9 cellular contexts compared by ENCODE assay signal in the genomic region with DNA sequence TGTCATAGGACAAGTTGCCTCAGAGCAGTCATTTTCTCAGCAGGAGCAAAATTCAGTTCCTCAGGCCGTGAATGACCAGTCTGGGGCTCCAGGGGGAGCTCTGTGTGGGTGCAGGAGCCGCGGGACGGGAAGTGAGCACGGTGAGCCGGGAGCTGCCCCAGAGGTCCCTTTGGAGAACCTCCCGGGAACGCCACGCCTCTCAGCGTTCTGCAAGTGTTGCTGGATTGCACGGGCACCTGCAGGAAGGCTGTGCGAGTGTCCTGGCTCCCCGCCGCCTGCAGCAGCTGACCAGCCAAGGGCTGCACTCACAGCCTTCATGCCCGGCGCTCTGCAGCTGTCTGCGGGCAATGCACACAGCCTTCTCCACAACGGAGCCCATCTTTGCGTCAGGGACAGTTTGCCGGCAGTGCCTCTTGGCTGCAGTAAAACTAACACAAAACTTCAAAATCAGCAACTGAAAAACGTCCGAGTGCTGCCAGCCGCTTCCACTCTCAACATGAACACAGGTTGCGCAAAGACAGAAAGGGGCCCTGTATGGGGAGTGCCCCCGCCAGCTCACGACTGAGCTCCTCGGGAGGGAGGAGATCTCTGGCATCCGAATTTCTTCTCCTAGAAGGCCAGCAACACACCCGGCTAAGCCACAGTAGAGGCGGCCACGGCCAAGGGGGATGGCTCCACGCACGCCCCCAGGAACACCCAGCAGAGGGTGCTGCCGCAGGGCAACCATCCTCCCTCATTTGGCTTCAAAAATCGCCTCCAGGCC. TPM values are rescaled to one million over a fixed set of nuclear protein-coding genes. Genes with fewer than 3 reads are reported as not detected.
DNase-seq lines count a peak whose midpoint lies in the region; ATAC-seq and TF ChIP-seq lines count a peak whose summit lies in the region.
"Had no signal": no experiment of that assay in that cellular context is flagged by ENCODE, and none has a peak within 500 bp of the region (broad histone marks: within the 10 kb centered on the region; RNA-seq: fewer than 3 reads in every experiment).

No MANE protein-coding gene starts in this region.

- CTCF ChIA-PET in activated CD4-positive, alpha-beta memory T cell treated with anti-CD3 and anti-CD28 coated beads for 36 hours (lab: Charles Lee), result interaction anchor here (0.5 to 1.9 kb wide), 3 partner anchors 10 to 229 kb away, joined by 3 to 12 read pairs (median 3); no protein-coding TSS in a partner anchor

- ATAC-seq in GM19452 (IDR thresholded peaks at IDR 0.05; ENCODE audit: unreplicated experiment), result no peak

- peak; percentile 78 for TF ChIP-seq CTCF in VCaP (conservative IDR thresholded peaks at IDR 0.05)
- peak; percentile 59 for TF ChIP-seq CTCF in progenitor cell of endocrine pancreas (IDR thresholded peaks at IDR 0.05; ENCODE audit: unreplicated experiment)

- H3K27me3 Mint-ChIP-seq in progenitor cell of endocrine pancreas, result no peaks in the 10 kb centered on the region
- H3K27me3 Mint-ChIP-seq in activated CD4-positive, alpha-beta memory T cell treated with anti-CD3 and anti-CD28 coated beads for 36 hours, result no peaks in the 10 kb centered on the region
- H3K27me3 Mint-ChIP-seq: activated naive CD8-positive, alpha-beta T cell treated with anti-CD3 and anti-CD28 coated beads, Interleukin-2, amount 10 ng/mL, durations not matched to agents 7 days and 5 days had no signal

- POLR2A ChIA-PET in activated CD4-positive, alpha-beta memory T cell treated with anti-CD3 and anti-CD28 coated beads for 36 hours (lab: Charles Lee), result interaction anchor here (1.0 kb wide), 1 partner anchor 230 kb away, joined by 3 read pairs; no protein-coding TSS in a partner anchor

- peaks cover 9% of the 10 kb centered on the region for H3K36me3 Mint-ChIP-seq in progenitor cell of endocrine pancreas (ENCODE audit: insufficient read depth)
- peaks cover 11% of the 10 kb centered on the region for H3K36me3 Mint-ChIP-seq in activated CD4-positive, alpha-beta memory T cell treated with anti-CD3 and anti-CD28 coated beads for 36 hours

- peak overlapping the region; percentile 24 for H3K27ac Mint-ChIP-seq in progenitor cell of endocrine pancreas
- no peak overlapping the region for H3K27ac Mint-ChIP-seq in activated CD4-positive, alpha-beta memory T cell treated with anti-CD3 and anti-CD28 coated beads for 36 hours
- H3K27ac Mint-ChIP-seq: activated naive CD8-positive, alpha-beta T cell treated with anti-CD3 and anti-CD28 coated beads, Interleukin-2, amount 10 ng/mL, durations not matched to agents 7 days and 5 days had no signal

- peak overlapping the region; percentile 57 for H3K27ac ChIP-seq in VCaP

- DNase-seq in CD1c-positive myeloid dendritic cell (ENCODE audit: extremely low spot score), result peak; percentile 81
- DNase-seq in NCI-H146 treated with DMSO at 0.1 percent for 48 hours (lab: John Stamatoyannopoulos, UW; ENCODE audit: unreplicated experiment), result peak; percentile 97
- DNase-seq in head of caudate nucleus, result peak; percentile 24 to 81 (median 61)
- peak; percentile 53 for DNase-seq in progenitor cell of endocrine pancreas (ENCODE audit: low spot score, unreplicated experiment)
- DNase-seq in activated CD4-positive, alpha-beta memory T cell treated with anti-CD3 and anti-CD28 coated beads for 36 hours, result no peak
- no peak for DNase-seq in RPMI8226
- DNase-seq: activated naive CD8-positive, alpha-beta T cell treated with anti-CD3 and anti-CD28 coated beads, Interleukin-2, amount 10 ng/mL, durations not matched to agents 7 days and 5 days had no signal

- intact Hi-C loops in head of caudate nucleus (cut with DNase I), result loop anchor here (5.0 kb wide), 1 partner anchor 232 kb away; no protein-coding TSS in a partner anchor
- intact Hi-C loops in activated CD4-positive, alpha-beta memory T cell treated with anti-CD3 and anti-CD28 coated beads for 36 hours (cut with micrococcal nuclease), result loop anchor here (5.0 kb wide), 1 partner anchor 227 kb away; no protein-coding TSS in a partner anchor

- H3K4me1 Mint-ChIP-seq in progenitor cell of endocrine pancreas (ENCODE audit: low read depth), result peaks cover 5% of the 10 kb centered on the region
- H3K4me1 Mint-ChIP-seq in activated CD4-positive, alpha-beta memory T cell treated with anti-CD3 and anti-CD28 coated beads for 36 hours (ENCODE audit: low read depth), result peaks cover 3% of the 10 kb centered on the region

- H3K9me3 Mint-ChIP-seq in progenitor cell of endocrine pancreas (ENCODE audit: low read depth), result no peaks in the 10 kb centered on the region
- H3K9me3 Mint-ChIP-seq in activated CD4-positive, alpha-beta memory T cell treated with anti-CD3 and anti-CD28 coated beads for 36 hours, result no peaks in the 10 kb centered on the region
- H3K9me3 Mint-ChIP-seq: activated naive CD8-positive, alpha-beta T cell treated with anti-CD3 and anti-CD28 coated beads, Interleukin-2, amount 10 ng/mL, durations not matched to agents 7 days and 5 days had no signal

- H3K4me3 Mint-ChIP-seq in progenitor cell of endocrine pancreas (ENCODE audit: low read depth), result no peak overlapping the region
- H3K4me3 Mint-ChIP-seq in activated CD4-positive, alpha-beta memory T cell treated with anti-CD3 and anti-CD28 coated beads for 36 hours, result no peak overlapping the region
- H3K4me3 Mint-ChIP-seq: activated naive CD8-positive, alpha-beta T cell treated with anti-CD3 and anti-CD28 coated beads, Interleukin-2, amount 10 ng/mL, durations not matched to agents 7 days and 5 days had no signal

RNA-seq across cellular contexts. Expression of a gene that starts 16.0 kb away (rescaled TPM):
- total RNA-seq in progenitor cell of endocrine pancreas, result 39.7 and 43.6 TPM in 2 replicates
- total RNA-seq in activated CD4-positive, alpha-beta memory T cell treated with anti-CD3 and anti-CD28 coated beads for 36 hours, result 10 to 100 TPM; 49.8 to 55.9 TPM

RNA-seq across cellular contexts. Expression of a gene that starts 16.3 kb away (rescaled TPM):
- 57.4 and 63.2 TPM in 2 replicates for total RNA-seq in progenitor cell of endocrine pancreas
- 10 to 100 TPM; 20.0 to 24.6 TPM for total RNA-seq in activated CD4-positive, alpha-beta memory T cell treated with anti-CD3 and anti-CD28 coated beads for 36 hours

RNA-seq across cellular contexts. Expression of a gene that starts 32.4 kb away (rescaled TPM):
- 33.2 and 35.0 TPM in 2 replicates for total RNA-seq in progenitor cell of endocrine pancreas
- total RNA-seq in activated CD4-positive, alpha-beta memory T cell treated with anti-CD3 and anti-CD28 coated beads for 36 hours, result 10 to 100 TPM; 11.1 to 11.3 TPM

RNA-seq across cellular contexts. Expression of a gene that starts 40.0 kb away (rescaled TPM):
- 128 and 130 TPM in 2 replicates for total RNA-seq in progenitor cell of endocrine pancreas
- 10 to 100 TPM; 60.7 to 60.9 TPM for total RNA-seq in activated CD4-positive, alpha-beta memory T cell treated with anti-CD3 and anti-CD28 coated beads for 36 hours

Comparison
In these comparisons a context has a peak if more than half of its experiments do, and no peak if none do; other contexts are left out.
1. DNase-seq: peak in CD1c-positive myeloid dendritic cell (single experiment), NCI-H146 treated with DMSO at 0.1 percent for 48 hours (single experiment), head of caudate nucleus (42 of 42) and progenitor cell of endocrine pancreas (single experiment); none in activated CD4-positive, alpha-beta memory T cell treated with anti-CD3 and anti-CD28 coated beads for 36 hours (single experiment) and RPMI8226 (single experiment).